Comparison of ENCODE assay signal across 8 cellular contexts in genomic region chr16:29899516-29900101, GRCh38. TPM values are rescaled to one million over a fixed set of nuclear protein-coding genes. Genes with fewer than 3 reads are reported as not detected.
DNase-seq lines count a peak whose midpoint lies in the region; ATAC-seq lines count a peak whose summit lies in the region.

Gene SEZ6L2, minus strand, starts transcription at chr16:29899550. Its CDS starts 531 bp downstream, at chr16:29899019.

- H3K27me3 Mint-ChIP-seq in activated naive CD4-positive, alpha-beta T cell treated with anti-CD3 and anti-CD28 coated beads for 36 hours (ENCODE audit: low read depth) = peaks cover 22% of the 10 kb centered on the region
- peaks cover 32% of the 10 kb centered on the region for H3K27me3 Mint-ChIP-seq in T-helper 2 cell treated with Interferon-gamma antibody and Interleukin-4, amounts not matched to agents 5 μg/mL and 100 μg/mL, for 36 hours (ENCODE audit: low read depth)
- peaks cover 36 to 57% of the 10 kb centered on the region in 2 donors for H3K27me3 Mint-ChIP-seq in effector memory CD8-positive, alpha-beta T cell

- H3K4me1 Mint-ChIP-seq in activated naive CD4-positive, alpha-beta T cell treated with anti-CD3 and anti-CD28 coated beads for 36 hours (ENCODE audit: low read depth) = peaks cover 13% of the 10 kb centered on the region
- peaks cover 13% of the 10 kb centered on the region for H3K4me1 Mint-ChIP-seq in T-helper 2 cell treated with Interferon-gamma antibody and Interleukin-4, amounts not matched to agents 5 μg/mL and 100 μg/mL, for 36 hours (ENCODE audit: low read depth)
- peaks cover 4 to 6% of the 10 kb centered on the region in 2 donors for H3K4me1 Mint-ChIP-seq in effector memory CD8-positive, alpha-beta T cell (ENCODE audit: low read depth in 2 of 2)

- CTCF ChIA-PET in activated naive CD4-positive, alpha-beta T cell treated with anti-CD3 and anti-CD28 coated beads for 36 hours (lab: Charles Lee) = interaction anchor here (1.3 kb wide), 1 partner anchor 92 kb away, joined by 3 read pairs; no protein-coding TSS in a partner anchor

- intact Hi-C loops in activated naive CD4-positive, alpha-beta T cell treated with anti-CD3 and anti-CD28 coated beads for 36 hours (cut with micrococcal nuclease) = loop anchor here (1.0 kb wide), 2 partner anchors 27 to 36 kb away; partner anchors contain the start of genes CDIPT and KCTD13

- H3K4me3 Mint-ChIP-seq in activated naive CD4-positive, alpha-beta T cell treated with anti-CD3 and anti-CD28 coated beads for 36 hours = peak within 1 kb of the TSS; percentile 75
- H3K4me3 Mint-ChIP-seq in T-helper 2 cell treated with Interferon-gamma antibody and Interleukin-4, amounts not matched to agents 5 μg/mL and 100 μg/mL, for 36 hours = peak within 1 kb of the TSS; percentile 70
- H3K4me3 Mint-ChIP-seq in effector memory CD8-positive, alpha-beta T cell = peak within 1 kb of the TSS; percentile 68 to 77

- no peak for ATAC-seq in effector memory CD8-positive, alpha-beta T cell (replicated peaks)
- ATAC-seq in HG03457 (IDR thresholded peaks at IDR 0.05; ENCODE audit: unreplicated experiment) = no peak

- H3K27ac Mint-ChIP-seq in activated naive CD4-positive, alpha-beta T cell treated with anti-CD3 and anti-CD28 coated beads for 36 hours = no peak within 1 kb of the TSS
- H3K27ac Mint-ChIP-seq in T-helper 2 cell treated with Interferon-gamma antibody and Interleukin-4, amounts not matched to agents 5 μg/mL and 100 μg/mL, for 36 hours = no peak within 1 kb of the TSS
- no peak within 1 kb of the TSS for H3K27ac Mint-ChIP-seq in effector memory CD8-positive, alpha-beta T cell

- H3K9me3 Mint-ChIP-seq in activated naive CD4-positive, alpha-beta T cell treated with anti-CD3 and anti-CD28 coated beads for 36 hours = no peaks in the 10 kb centered on the region
- no peaks in the 10 kb centered on the region for H3K9me3 Mint-ChIP-seq in T-helper 2 cell treated with Interferon-gamma antibody and Interleukin-4, amounts not matched to agents 5 μg/mL and 100 μg/mL, for 36 hours
- no peaks in the 10 kb centered on the region for H3K9me3 Mint-ChIP-seq in effector memory CD8-positive, alpha-beta T cell

- peak; percentile 78 for DNase-seq in activated naive CD4-positive, alpha-beta T cell treated with anti-CD3 and anti-CD28 coated beads for 36 hours
- DNase-seq in activated naive CD4-positive, alpha-beta T cell treated with anti-CD3 and anti-CD28 coated beads, Interleukin-2, amount 50 U/mL, for 16 hours = no peak
- DNase-seq in NCI-H1694 treated with DMSO at 0.1 percent for 48 hours (lab: John Stamatoyannopoulos, UW) = peak; percentile 91
- DNase-seq in T-helper 2 cell treated with Interferon-gamma antibody and Interleukin-4, amounts not matched to agents 5 μg/mL and 100 μg/mL, for 36 hours (ENCODE audit: low spot score) = no peak
- DNase-seq in effector memory CD8-positive, alpha-beta T cell = peak; percentile 78 to 80 (median 79)
- DNase-seq in medulla oblongata (ENCODE audit: extremely low spot score) = peak; percentile 81
- DNase-seq in stimulated activated CD8-positive, alpha-beta memory T cell treated with anti-CD3 and anti-CD28 coated beads, Interleukin-2, amount 100 ng/mL, for 1 hour (ENCODE audit: low read depth in 2 of 2) = peak; percentile 52

- H3K36me3 Mint-ChIP-seq in activated naive CD4-positive, alpha-beta T cell treated with anti-CD3 and anti-CD28 coated beads for 36 hours (ENCODE audit: low read depth) = no peaks in the 10 kb centered on the region
- no peaks in the 10 kb centered on the region for H3K36me3 Mint-ChIP-seq in T-helper 2 cell treated with Interferon-gamma antibody and Interleukin-4, amounts not matched to agents 5 μg/mL and 100 μg/mL, for 36 hours (ENCODE audit: low read depth)
- no peaks in the 10 kb centered on the region for H3K36me3 Mint-ChIP-seq in effector memory CD8-positive, alpha-beta T cell (ENCODE audit: insufficient read depth)

RNA-seq across cellular contexts. Expression of gene SEZ6L2, which starts in this region (rescaled TPM):
- total RNA-seq in activated naive CD4-positive, alpha-beta T cell treated with anti-CD3 and anti-CD28 coated beads for 36 hours = under 1 TPM; 0.30 to 0.31 TPM

Comparison
In these comparisons a context has a peak if more than half of its experiments do, and no peak if none do; other contexts are left out.
1. Peak in DNase-seq in activated naive CD4-positive, alpha-beta T cell treated with anti-CD3 and anti-CD28 coated beads for 36 hours; RNA of the gene not detected or under 1 TPM.
2. DNase-seq: peak in NCI-H1694 treated with DMSO at 0.1 percent for 48 hours (single experiment), effector memory CD8-positive, alpha-beta T cell (3 of 3), medulla oblongata (single experiment) and stimulated activated CD8-positive, alpha-beta memory T cell treated with anti-CD3 and anti-CD28 coated beads, Interleukin-2, amount 100 ng/mL, for 1 hour (2 of 2); none in activated naive CD4-positive, alpha-beta T cell treated with anti-CD3 and anti-CD28 coated beads, Interleukin-2, amount 50 U/mL, for 16 hours (single experiment) and T-helper 2 cell treated with Interferon-gamma antibody and Interleukin-4, amounts not matched to agents 5 μg/mL and 100 μg/mL, for 36 hours (single experiment).
3. Peak in every context shown above with its lines, with median percentiles within 50 percentile points of each other: H3K4me3 Mint-ChIP-seq.